Comparison of ENCODE assay signal across 19 cellular contexts in the genomic region with DNA sequence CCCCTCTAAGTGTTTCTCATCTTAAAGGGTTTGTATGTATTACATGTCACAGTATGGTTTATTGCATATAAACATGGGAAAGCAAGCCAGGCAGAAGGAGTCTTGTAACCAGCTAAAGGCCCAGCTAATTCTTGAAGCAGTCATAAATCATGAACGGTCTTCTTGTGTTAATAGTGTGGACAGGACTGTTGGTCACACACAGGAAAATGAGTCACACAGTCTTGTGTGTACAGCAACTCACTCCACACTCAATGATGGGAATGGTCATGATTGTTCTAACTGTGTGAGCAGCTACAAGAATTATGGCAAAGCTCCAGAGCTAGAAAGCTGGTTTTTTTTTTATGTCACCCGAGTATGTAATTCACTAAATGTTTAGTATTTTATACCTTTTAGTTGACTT.
A peak's percentile ranks its signal among the peaks of the same experiment; 100 is the strongest.
DNase-seq lines count a peak whose midpoint lies in the region; ATAC-seq, FAIRE-seq and TF ChIP-seq lines count a peak whose summit lies in the region.
"Had no signal": no experiment of that assay in that cellular context is flagged by ENCODE, and none has a peak within 500 bp of the region (broad histone marks: within the 10 kb centered on the region; RNA-seq: fewer than 3 reads in every experiment).

No MANE protein-coding gene starts in this region.

- H3K36me3 ChIP-seq in mammary epithelial cell (ENCODE audit: insufficient read depth, low read length) (no peaks in the 10 kb centered on the region), smooth muscle cell (ENCODE audit: low read depth) (no peaks in the 10 kb centered on the region)
- H3K36me3 ChIP-seq: MG63 had no signal

- in situ Hi-C loops in mammary epithelial cell (cut with MboI; ENCODE audit: low sequenced_read_pairs in 2 of 2): no loop called here

- no peak overlapping the region for H3K27ac ChIP-seq in mammary epithelial cell (ENCODE audit: insufficient read depth, low read depth, low read length)
- H3K27ac ChIP-seq in smooth muscle cell (ENCODE audit: low read depth): no peak overlapping the region
- H3K27ac ChIP-seq: parathyroid adenoma had no signal

- dilution Hi-C loops in mammary epithelial cell (cut with HindIII; ENCODE audit: low sequenced_read_pairs): no loop called here

- no peaks in the 10 kb centered on the region for H3F3A ChIP-seq in smooth muscle cell (ENCODE audit: low read depth)

- H3K9ac ChIP-seq in mammary epithelial cell (ENCODE audit: insufficient read depth, low read length) (no peak overlapping the region), smooth muscle cell (ENCODE audit: low read depth) (no peak overlapping the region)
- H3K9ac ChIP-seq: parathyroid adenoma had no signal

- TF ChIP-seq CTCF in mammary epithelial cell (conservative IDR thresholded peaks at IDR 0.05 in 1 of 2, IDR thresholded peaks at IDR 0.05 in 1 of 2; ENCODE audit: extremely low read depth in 1 of 2, insufficient read depth in 1 of 2, low read depth in 1 of 2, low read length in 2 of 2) (no peak), smooth muscle cell (IDR thresholded peaks at IDR 0.05; ENCODE audit: borderline replicate concordance, insufficient read depth, poor library complexity, severe bottlenecking) (no peak)

- H3K4me3 ChIP-seq in mammary epithelial cell (replicated peaks in 1 of 3; ENCODE audit: insufficient read depth in 1 of 3, low read depth in 2 of 3, low read length in 3 of 3): no peak overlapping the region
- H3K4me3 ChIP-seq in smooth muscle cell: no peak overlapping the region
- H3K4me3 ChIP-seq: MG63 had no signal

- H3K9me3 ChIP-seq in mammary epithelial cell (replicated peaks; ENCODE audit: insufficient read depth, low read length) (no peaks in the 10 kb centered on the region), smooth muscle cell (replicated peaks; ENCODE audit: low read depth) (no peaks in the 10 kb centered on the region)
- H3K9me3 ChIP-seq: MG63 had no signal

- DNase-seq in HTR-8/SVneo (ENCODE audit: insufficient read length, low spot score) (no peak), mammary epithelial cell (peak; percentile 72), iris pigment epithelial cell (ENCODE audit: low read depth) (peak; percentile 8), smooth muscle cell (lab: John Stamatoyannopoulos, UW; ENCODE audit: unreplicated experiment) (no peak), HK-2 (ENCODE audit: unreplicated experiment) (no peak), GM19240 (ENCODE audit: insufficient read length, low spot score) (no peak), NCI-H1436 (lab: John Stamatoyannopoulos, UW) (no peak)
- DNase-seq: activated CD4-positive, alpha-beta T cell treated with anti-CD3 and anti-CD28 coated beads, Interleukin-2, amount 10 ng/mL, durations not matched to agents 24 days and 14 days; activated T-cell treated with anti-CD3 and anti-CD28 coated beads, Interleukin-2, amount 50 U/mL, for 4 hours; cortex of kidney; immature natural killer cell; MG63; NCI-H2029 treated with DMSO at 0.1 percent for 48 hours; NCI-H748 treated with DMSO at 0.1 percent for 48 hours; Right ventricle myocardium superior; stimulated activated CD4-positive, alpha-beta T cell treated with anti-CD3 and anti-CD28 coated beads, Interleukin-2, amount 100 ng/mL, for 24 hours; T1000 had no signal

- H3K27me3 ChIP-seq in mammary epithelial cell (ENCODE audit: insufficient read depth, low read length) (no peaks in the 10 kb centered on the region), smooth muscle cell (ENCODE audit: low read depth) (no peaks in the 10 kb centered on the region)
- H3K27me3 ChIP-seq: MG63 had no signal

- H3K4me1 ChIP-seq in mammary epithelial cell (ENCODE audit: insufficient read depth, low read length) (no peaks in the 10 kb centered on the region), smooth muscle cell (ENCODE audit: low read depth) (no peaks in the 10 kb centered on the region)

- H3K4me2 ChIP-seq in mammary epithelial cell (ENCODE audit: insufficient read depth, low read depth, low read length): no peak overlapping the region
- peak overlapping the region; percentile 13 for H3K4me2 ChIP-seq in smooth muscle cell

- H2AFZ ChIP-seq in mammary epithelial cell (ENCODE audit: low read depth, low read length): no peak overlapping the region
- H2AFZ ChIP-seq in smooth muscle cell (ENCODE audit: low read depth): no peak overlapping the region

- 50% methylated on average over 2 of the region's 2 CpGs for WGBS in mammary epithelial cell (ENCODE audit: low coverage, missing lambda C conversion rate)
- 39% methylated on average over 2 of the region's 2 CpGs for WGBS in smooth muscle cell (ENCODE audit: low lambda C conversion rate)

- ATAC-seq in GM19395 (IDR thresholded peaks at IDR 0.05; ENCODE audit: unreplicated experiment): no peak
- ATAC-seq: activated T-cell treated with anti-CD3 and anti-CD28 coated beads, Interleukin-2, amount 50 U/mL, for 4 hours had no signal

- peak; percentile 38 for FAIRE-seq in HTR-8/SVneo (lab: Jason Lieb, UNC)

- no peaks in the 10 kb centered on the region for H4K20me1 ChIP-seq in mammary epithelial cell (ENCODE audit: insufficient read depth, low read length)
- H4K20me1 ChIP-seq in smooth muscle cell (ENCODE audit: low read depth): no peaks in the 10 kb centered on the region

- H3K79me2 ChIP-seq in mammary epithelial cell (ENCODE audit: insufficient read depth, low read length): no peaks in the 10 kb centered on the region
- no peaks in the 10 kb centered on the region for H3K79me2 ChIP-seq in smooth muscle cell (ENCODE audit: low read depth)

- intact Hi-C loops in mammary epithelial cell (cut with micrococcal nuclease): no loop called here

- BruUV-seq in mammary epithelial cell (replicated peaks; lab: Mats Ljungman, UMichigan): no TSS peak

- CTCF ChIA-PET in mammary epithelial cell (lab: Charles Lee; ENCODE audit: low non-redundant PET): no interaction called here

Comparison
In these comparisons a context has a peak if more than half of its experiments do, and no peak if none do; other contexts are left out.
1. DNase-seq: peak in mammary epithelial cell (single experiment) and iris pigment epithelial cell (single experiment); none in HTR-8/SVneo (single experiment), smooth muscle cell (single experiment), HK-2 (single experiment), GM19240 (single experiment) and NCI-H1436 (single experiment).